ENCODE assay signal across 26 cellular contexts in the genomic region with DNA sequence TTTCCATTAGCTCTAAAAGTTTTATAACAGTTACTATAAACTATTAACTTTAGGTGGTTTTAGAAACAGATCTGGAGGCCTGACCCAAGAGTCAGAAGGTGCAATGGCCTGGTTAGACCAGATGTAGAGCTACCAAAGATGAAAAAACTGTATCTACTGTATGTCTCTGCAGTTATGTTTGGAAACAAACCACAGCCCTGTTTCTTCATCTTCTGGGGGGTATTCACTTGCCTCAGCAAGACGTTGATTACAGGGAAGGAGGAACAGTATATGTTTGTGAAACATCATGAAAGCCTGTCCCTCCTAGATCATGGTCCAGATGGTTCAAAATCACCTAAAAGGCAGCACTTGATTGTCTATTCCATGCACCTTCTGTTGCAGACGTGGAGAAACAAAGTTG.
"Had no signal": no experiment of that assay in that cellular context is flagged by ENCODE, and none has a peak within 500 bp of the region (broad histone marks: within the 10 kb centered on the region; RNA-seq: fewer than 3 reads in every experiment).

No MANE protein-coding gene starts in this region.

- ATAC-seq: left colon; left lung; mucosa of descending colon; naive thymus-derived CD4-positive, alpha-beta T cell; natural killer cell treated with Interleukin-12 subunit alpha and Interleukin-12 subunit beta and Interleukin-15 and Interleukin-18, amount 100 ng/mL, for 72 hours; pancreas; right cardiac atrium; sciatic nerve; stimulated activated naive B cell treated with anti-CD40 and anti-IgM and Interleukin-4, amounts not matched to agents 10 μg/mL and 1 μg/mL and 100 μg/mL, for 72 hours; stimulated activated naive CD8-positive, alpha-beta T cell treated with anti-CD3 and anti-CD28 coated beads, Interleukin-15, Interleukin-2, amounts not matched to agents 100 U/mL and 50 U/mL, for 24 hours had no signal

- H3K27ac Mint-ChIP-seq: immature natural killer cell; naive thymus-derived CD4-positive, alpha-beta T cell; natural killer cell treated with Interleukin-12 subunit alpha and Interleukin-12 subunit beta and Interleukin-15 and Interleukin-18, amount 100 ng/mL, for 72 hours; stimulated activated naive B cell treated with anti-CD40 and anti-IgM and Interleukin-4, amounts not matched to agents 10 μg/mL and 1 μg/mL and 100 μg/mL, for 72 hours had no signal

- H3K36me3 Mint-ChIP-seq: naive thymus-derived CD4-positive, alpha-beta T cell; stimulated activated naive B cell treated with anti-CD40 and anti-IgM and Interleukin-4, amounts not matched to agents 10 μg/mL and 1 μg/mL and 100 μg/mL, for 72 hours had no signal

- H3K4me3 Mint-ChIP-seq: immature natural killer cell; naive thymus-derived CD4-positive, alpha-beta T cell; natural killer cell treated with Interleukin-12 subunit alpha and Interleukin-12 subunit beta and Interleukin-15 and Interleukin-18, amount 100 ng/mL, for 72 hours; stimulated activated naive B cell treated with anti-CD40 and anti-IgM and Interleukin-4, amounts not matched to agents 10 μg/mL and 1 μg/mL and 100 μg/mL, for 72 hours had no signal

- H3K27me3 Mint-ChIP-seq: stimulated activated naive B cell treated with anti-CD40 and anti-IgM and Interleukin-4, amounts not matched to agents 10 μg/mL and 1 μg/mL and 100 μg/mL, for 72 hours had no signal

- H3K4me1 Mint-ChIP-seq: immature natural killer cell; naive thymus-derived CD4-positive, alpha-beta T cell; stimulated activated naive B cell treated with anti-CD40 and anti-IgM and Interleukin-4, amounts not matched to agents 10 μg/mL and 1 μg/mL and 100 μg/mL, for 72 hours had no signal

- H3K9me3 Mint-ChIP-seq: natural killer cell treated with Interleukin-12 subunit alpha and Interleukin-12 subunit beta and Interleukin-15 and Interleukin-18, amount 100 ng/mL, for 72 hours; stimulated activated naive B cell treated with anti-CD40 and anti-IgM and Interleukin-4, amounts not matched to agents 10 μg/mL and 1 μg/mL and 100 μg/mL, for 72 hours had no signal

- DNase-seq: hippocampal formation; immature natural killer cell; kidney; left colon; left lung; midbrain; mucosa of descending colon; naive thymus-derived CD4-positive, alpha-beta T cell; nucleus accumbens; pancreas; posterior cingulate gyrus; retina; right cardiac atrium; stimulated activated CD4-positive, alpha-beta T cell treated with anti-CD3 and anti-CD28 coated beads, Interleukin-12 subunit alpha, Interleukin-12 subunit beta, amount 100 ng/mL, for 4 hours; stimulated activated CD4-positive, alpha-beta T cell treated with anti-CD3 and anti-CD28 coated beads, Interleukin-15, amount 100 ng/mL, for 24 hours; stimulated activated CD4-positive, alpha-beta T cell treated with anti-CD3 and anti-CD28 coated beads, Interleukin-2, amount 100 ng/mL, for 24 hours; stimulated activated CD4-positive, alpha-beta T cell treated with anti-CD3 and anti-CD28 coated beads, Interleukin-4, amount 100 ng/mL, for 1 hour; stimulated activated naive B cell treated with anti-CD40 and anti-IgM and Interleukin-4, amounts not matched to agents 10 μg/mL and 1 μg/mL and 100 μg/mL, for 72 hours; stimulated activated naive CD8-positive, alpha-beta T cell treated with anti-CD3 and anti-CD28 coated beads, Interleukin-15, Interleukin-2, amounts not matched to agents 100 U/mL and 50 U/mL, for 24 hours; stomach; testis; thyroid gland; transverse colon; upper lobe of left lung had no signal
